8 cellular contexts compared by ENCODE assay signal in genomic region chr6:120913519-120913918, GRCh38.
"Had no signal": no experiment of that assay in that cellular context is flagged by ENCODE, and none has a peak within 500 bp of the region (broad histone marks: within the 10 kb centered on the region; RNA-seq: fewer than 3 reads in every experiment).

No MANE protein-coding gene starts in this region.

- FAIRE-seq: HTR-8/SVneo had no signal

- ATAC-seq: HCT116 had no signal

- H3K36me3 ChIP-seq: HAP-1 had no signal

- H3K9ac ChIP-seq: GM23248 had no signal

- H3K9me3 ChIP-seq: HAP-1 had no signal

- H3K27ac ChIP-seq: GM23248 had no signal

- DNase-seq: GM23248, GOT3, H7, HFFc6, KG1 had no signal

- H3K4me3 ChIP-seq: GM23248, HAP-1 had no signal

- H2AFZ ChIP-seq: GM23248 had no signal
